Comparison of ENCODE assay signal across 18 cellular contexts in the genomic region with DNA sequence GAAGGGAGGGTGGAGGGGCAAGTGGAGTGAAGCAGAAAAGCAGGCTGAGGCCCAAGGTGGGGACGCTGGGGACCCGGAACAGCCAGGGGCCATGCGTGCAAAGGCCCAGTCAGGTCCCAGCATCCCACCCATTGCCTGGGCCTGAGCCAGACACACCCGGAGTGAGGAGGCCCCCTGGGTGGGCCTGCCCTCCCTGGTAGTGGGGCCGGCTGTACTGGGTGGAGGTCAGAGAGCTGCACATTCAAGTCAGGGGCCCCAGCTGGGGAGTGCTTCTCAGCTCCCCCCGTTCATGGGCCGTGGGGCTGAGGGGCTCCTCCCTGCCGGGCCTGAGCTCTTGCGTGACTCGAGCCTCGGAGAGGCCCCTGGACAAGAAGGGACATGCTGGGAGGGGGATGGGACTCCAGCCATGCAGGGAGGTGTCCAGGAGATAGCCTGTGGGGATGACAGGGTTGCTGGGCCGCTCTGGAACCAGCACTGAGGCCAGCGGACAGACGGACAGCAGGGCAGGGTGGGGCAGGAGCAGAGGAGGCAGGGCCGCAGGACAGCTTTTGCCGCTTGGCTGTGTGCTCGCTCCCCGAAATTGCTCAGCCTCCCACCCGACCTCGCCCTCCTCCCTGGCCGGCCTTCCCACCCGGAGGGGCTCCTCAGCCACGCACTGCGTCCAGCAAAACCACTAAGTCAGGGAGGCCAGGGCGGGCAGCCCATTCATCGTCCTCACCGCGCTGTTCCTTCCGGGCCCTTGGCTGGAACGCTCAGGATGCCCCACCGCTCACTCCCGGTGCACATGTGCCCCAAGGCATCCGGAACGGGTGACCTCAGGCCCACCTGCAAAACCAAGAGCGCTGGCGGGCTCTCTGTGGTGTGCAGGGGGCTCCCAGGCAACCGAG. TPM values are rescaled to one million over a fixed set of nuclear protein-coding genes. Genes with fewer than 3 reads are reported as not detected.
DNase-seq lines count a peak whose midpoint lies in the region; ATAC-seq, FAIRE-seq and TF ChIP-seq lines count a peak whose summit lies in the region.
"Had no signal": no experiment of that assay in that cellular context is flagged by ENCODE, and none has a peak within 500 bp of the region (broad histone marks: within the 10 kb centered on the region; RNA-seq: fewer than 3 reads in every experiment).

No MANE protein-coding gene starts in this region.

- no peak overlapping the region for H3K4me3 ChIP-seq in gastrocnemius medialis

- H3K4me1 ChIP-seq in gastrocnemius medialis, result peaks cover 13 to 30% of the 10 kb centered on the region in 2 donors

- no peaks in the 10 kb centered on the region for H3K27me3 Mint-ChIP-seq in chondrocyte (ENCODE audit: low read depth)
- H3K27me3 Mint-ChIP-seq: stimulated activated naive CD8-positive, alpha-beta T cell treated with anti-CD3 and anti-CD28 coated beads, Interleukin-15, Interleukin-2, amounts not matched to agents 100 ng/mL and 50 ng/mL, for 24 hours had no signal

- no peak for FAIRE-seq in GM12891 (lab: Jason Lieb, UNC)

- no peaks in the 10 kb centered on the region for H3K36me3 Mint-ChIP-seq in chondrocyte (ENCODE audit: low read depth)
- H3K36me3 Mint-ChIP-seq: activated naive CD4-positive, alpha-beta T cell treated with anti-CD3 and anti-CD28 coated beads, Interleukin-2, amount 50 U/mL, for 72 hours had no signal

- H3K9me3 ChIP-seq in gastrocnemius medialis, result no peaks in the 10 kb centered on the region

- peaks cover 9% of the 10 kb centered on the region for H3K4me1 Mint-ChIP-seq in chondrocyte (ENCODE audit: low read depth)

- H3K27ac ChIP-seq in gastrocnemius medialis, result peak overlapping the region; percentile 53 to 99 (median 79)

- H3K4me3 Mint-ChIP-seq in chondrocyte (ENCODE audit: unreplicated experiment), result no peak overlapping the region
- H3K4me3 Mint-ChIP-seq: stimulated activated naive CD8-positive, alpha-beta T cell treated with anti-CD3 and anti-CD28 coated beads, Interleukin-15, Interleukin-2, amounts not matched to agents 100 ng/mL and 50 ng/mL, for 24 hours had no signal

- ATAC-seq in gastrocnemius medialis (peak in 1 of 2 donors; percentile 13), HG03354 (IDR thresholded peaks at IDR 0.05; ENCODE audit: poor library complexity, severe bottlenecking, unreplicated experiment) (no peak), GM19463 (IDR thresholded peaks at IDR 0.05; ENCODE audit: unreplicated experiment) (no peak)
- ATAC-seq: activated naive CD4-positive, alpha-beta T cell treated with anti-CD3 and anti-CD28 coated beads, Interleukin-2, amount 50 U/mL, for 72 hours had no signal

- intact Hi-C loops in gastrocnemius medialis (cut with DNase I; ENCODE audit: low total_unique reads), result no loop called here

- H3K9me3 Mint-ChIP-seq in chondrocyte (ENCODE audit: low read depth), result no peaks in the 10 kb centered on the region
- H3K9me3 Mint-ChIP-seq: activated naive CD4-positive, alpha-beta T cell treated with anti-CD3 and anti-CD28 coated beads, Interleukin-2, amount 50 U/mL, for 72 hours; stimulated activated naive CD8-positive, alpha-beta T cell treated with anti-CD3 and anti-CD28 coated beads, Interleukin-15, Interleukin-2, amounts not matched to agents 100 ng/mL and 50 ng/mL, for 24 hours had no signal

- H3K27me3 ChIP-seq in gastrocnemius medialis, result no peaks in the 10 kb centered on the region

- no peak overlapping the region for H3K27ac Mint-ChIP-seq in chondrocyte (ENCODE audit: unreplicated experiment)
- H3K27ac Mint-ChIP-seq: activated naive CD4-positive, alpha-beta T cell treated with anti-CD3 and anti-CD28 coated beads, Interleukin-2, amount 50 U/mL, for 72 hours; stimulated activated naive CD8-positive, alpha-beta T cell treated with anti-CD3 and anti-CD28 coated beads, Interleukin-15, Interleukin-2, amounts not matched to agents 100 ng/mL and 50 ng/mL, for 24 hours had no signal

- H3K36me3 ChIP-seq in gastrocnemius medialis, result no peaks in the 10 kb centered on the region

- TF ChIP-seq CTCF in chondrocyte (IDR thresholded peaks at IDR 0.05), result no peak
- no peak for TF ChIP-seq CTCF in gastrocnemius medialis (IDR thresholded peaks at IDR 0.05 in 4 of 5, conservative IDR thresholded peaks at IDR 0.05 in 1 of 5)

- DNase-seq in GM12891 (ENCODE audit: insufficient read length, low spot score), result peak; percentile 21
- DNase-seq in chondrocyte (ENCODE audit: low spot score), result peak; percentile 85
- DNase-seq in islet precursor cell, result peak; percentile 58
- DNase-seq in gastrocnemius medialis, result peak in 1 of 2 donors; percentile 50
- no peak for DNase-seq in SW480 (ENCODE audit: low spot score)
- no peak for DNase-seq in effector CD4-positive, alpha-beta T cell
- DNase-seq: activated CD4-positive, alpha-beta T cell treated with anti-CD3 and anti-CD28 coated beads for 48 hours; activated T-cell treated with anti-CD3 and anti-CD28 coated beads for 4 hours; Calu3; effector memory CD4-positive, alpha-beta T cell; mesendoderm; NCI-H1436 treated with DMSO at 0.1 percent for 48 hours; nucleus accumbens had no signal

- in situ Hi-C loops in gastrocnemius medialis (cut with MboI; ENCODE audit: low sequenced_read_pairs in 4 of 4), result no loop called here

- TF ChIP-seq POLR2A in GM12891 (IDR thresholded peaks at IDR 0.05; ENCODE audit: low read depth, low read length) (no peak), gastrocnemius medialis (IDR thresholded peaks at IDR 0.05) (no peak)

TF ChIP-seq in GM12891, 5 proteins besides CTCF, POLR2A, EP300 and RAD21:
- TF ChIP-seq PAX5 (IDR thresholded peaks at IDR 0.05; ENCODE audit: insufficient read depth, low read length, severe bottlenecking) (no peak), SPI1 (IDR thresholded peaks at IDR 0.05; ENCODE audit: low read depth, low read length) (no peak), POU2F2 (IDR thresholded peaks at IDR 0.05; ENCODE audit: low read depth, low read length) (no peak), POLR2AphosphoS5 (IDR thresholded peaks at IDR 0.05; ENCODE audit: low read depth, low read length) (no peak), TAF1 (IDR thresholded peaks at IDR 0.05; ENCODE audit: low read depth, low read length) (no peak)
TF ChIP-seq in GM12891: peak in this region for 0.

RNA-seq across cellular contexts. Expression of a gene that starts 7.9 kb away (rescaled TPM):
- 1.5 TPM for polyA plus RNA-seq in GM12891 (2012; ENCODE audit: low read depth, missing spikeins)
- 0.51 to 1.3 TPM in 2 of 3 replicates, not detected in the other for total RNA-seq in chondrocyte
- total RNA-seq in gastrocnemius medialis, result 1,000 to 10,000 TPM; 1,260 to 3,441 (median 1,835) TPM
- total RNA-seq: Calu3, fibroblast of villous mesenchyme had no signal

RNA-seq across cellular contexts. Expression of a gene that starts 19.7 kb away (rescaled TPM):
- polyA plus RNA-seq in GM12891 (2012; ENCODE audit: low read depth, missing spikeins), result 131 TPM
- total RNA-seq in chondrocyte (22.8 to 33.0 TPM (median 29.8 TPM) in 3 replicates), gastrocnemius medialis (100 to 1,000 TPM; 128 to 243 (median 187) TPM)

RNA-seq across cellular contexts. Expression of a gene that starts 35.7 kb away (rescaled TPM):
- polyA plus RNA-seq in GM12891 (2012; ENCODE audit: low read depth, missing spikeins), result 5.7 TPM
- not detected in 3 replicates for total RNA-seq in chondrocyte
- total RNA-seq in gastrocnemius medialis, result 1 to 10 TPM in 2 of 4 donors, under 1 TPM in 2; 0.16 to 2.3 (median 1.0) TPM
- total RNA-seq: Calu3, fibroblast of villous mesenchyme had no signal

Comparison
In these comparisons a context has a peak if more than half of its experiments do, and no peak if none do; other contexts are left out.
1. DNase-seq: peak in GM12891 (single experiment), chondrocyte (single experiment) and islet precursor cell (single experiment); none in SW480 (single experiment) and effector CD4-positive, alpha-beta T cell (single experiment).
2. RNA of a gene that starts 7.9 kb away (total RNA-seq): 1,260 to 3,441 TPM in gastrocnemius medialis; 0.51 to 1.3 TPM in chondrocyte; every median in the first group is over 100 times any median in the second.